Comparison of ENCODE assay signal across 1 cellular context in genomic region chr9:124940894-124941688, GRCh38.
A peak's percentile ranks its signal among the peaks of the same experiment; 100 is the strongest.
TF ChIP-seq lines count a peak whose summit lies in the region.

Gene GOLGA1 (minus strand): TSS chr9:124941083. CDS start chr9:124938711, 2,372 bp downstream.

TF ChIP-seq in WTC11, 78 proteins besides CTCF, POLR2A, EP300 and RAD21 (continued from another document):
- TF ChIP-seq GABPB1 (CRISPR knock-in tag; IDR thresholded peaks at IDR 0.05) (peak; percentile 91), ERG (CRISPR knock-in tag; IDR thresholded peaks at IDR 0.05) (no peak), ARID4B (CRISPR knock-in tag; IDR thresholded peaks at IDR 0.05; ENCODE audit: borderline replicate concordance) (peak; percentile 59; the same call in 1 of the 2 replicates), ESRRA (CRISPR knock-in tag; IDR thresholded peaks at IDR 0.05; ENCODE audit: borderline replicate concordance) (0 out of 2 replicates have a peak, but pooled peaks have one; percentile 32), IRF1 (CRISPR knock-in tag; IDR thresholded peaks at IDR 0.05) (peak; percentile 32; the same call in 1 of the 2 replicates), CREM (CRISPR knock-in tag; IDR thresholded peaks at IDR 0.05) (peak; percentile 95), ZNF396 (CRISPR knock-in tag; IDR thresholded peaks at IDR 0.05; ENCODE audit: borderline replicate concordance) (no peak), NR2C2 (CRISPR knock-in tag; IDR thresholded peaks at IDR 0.05) (peak; percentile 74)
